ENCODE assay signal across 29 cellular contexts in the genomic region with DNA sequence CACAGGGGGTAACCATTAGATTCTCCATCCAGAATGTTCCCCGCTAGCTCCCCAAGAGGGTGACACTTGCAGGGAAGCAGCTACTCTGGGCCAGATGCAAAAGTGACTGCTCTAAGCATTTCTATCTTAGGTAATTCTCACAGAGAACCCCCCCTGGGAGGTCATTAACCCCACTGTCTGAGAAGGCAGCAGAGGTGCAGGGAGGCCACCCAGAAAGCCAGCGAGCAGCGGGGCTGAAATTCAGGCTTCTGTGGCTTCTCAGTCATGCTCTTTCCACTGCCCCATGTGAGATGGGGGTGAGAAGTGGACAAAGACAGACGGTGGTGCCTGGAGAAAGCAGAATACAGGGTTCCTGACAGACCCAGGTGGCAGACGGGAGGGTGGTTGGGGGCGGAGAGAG.
DNase-seq lines count a peak whose midpoint lies in the region; ATAC-seq, FAIRE-seq and TF ChIP-seq lines count a peak whose summit lies in the region.
"Had no signal": no experiment of that assay in that cellular context is flagged by ENCODE, and none has a peak within 500 bp of the region (broad histone marks: within the 10 kb centered on the region; RNA-seq: fewer than 3 reads in every experiment).

No MANE protein-coding gene starts in this region.

- no peak overlapping the region for H3K4me3 Mint-ChIP-seq in astrocyte (ENCODE audit: unreplicated experiment)
- H3K4me3 Mint-ChIP-seq: CD14-positive monocyte; CD4-positive, alpha-beta memory T cell; CD4-positive, CD25-positive, alpha-beta regulatory T cell; CD8-positive, alpha-beta memory T cell had no signal

- H3K27me3 ChIP-seq in Karpas-422 (ENCODE audit: low read length) (0 out of 2 replicates have a peak, but pooled peaks cover 2% of the 10 kb centered on the region), astrocyte (ENCODE audit: insufficient read depth, low read length) (peaks cover 4% of the 10 kb centered on the region), breast epithelium (peaks cover 0 to 3% of the 10 kb centered on the region in 2 donors)
- H3K27me3 ChIP-seq: BE2C, BLaER1 had no signal

- H3K4me3 ChIP-seq in Karpas-422 (ENCODE audit: low read length) (no peak overlapping the region), astrocyte (ENCODE audit: insufficient read depth, low read depth, low read length) (no peak overlapping the region), breast epithelium (no peak overlapping the region)
- H3K4me3 ChIP-seq: BLaER1, GM12878 had no signal

- H3K27ac ChIP-seq in Karpas-422 (ENCODE audit: low read length) (no peak overlapping the region), astrocyte (ENCODE audit: low read depth, low read length) (no peak overlapping the region), breast epithelium (no peak overlapping the region)
- H3K27ac ChIP-seq: BLaER1 had no signal

- no peak for TF ChIP-seq CTCF in astrocyte (IDR thresholded peaks at IDR 0.05; ENCODE audit: insufficient read depth, low read depth, low read length)
- no peak for TF ChIP-seq CTCF in breast epithelium (IDR thresholded peaks at IDR 0.05)

- peak overlapping the region; percentile 7 for H3K27ac Mint-ChIP-seq in astrocyte (ENCODE audit: unreplicated experiment)
- H3K27ac Mint-ChIP-seq: CD14-positive monocyte; CD4-positive, alpha-beta memory T cell; CD4-positive, CD25-positive, alpha-beta regulatory T cell; CD8-positive, alpha-beta memory T cell had no signal

- peaks cover 52% of the 10 kb centered on the region for H3K27me3 Mint-ChIP-seq in astrocyte (ENCODE audit: low read depth, unreplicated experiment)

- TF ChIP-seq POLR2A in breast epithelium (IDR thresholded peaks at IDR 0.05): no peak

- no peaks in the 10 kb centered on the region for H3K79me2 ChIP-seq in Karpas-422 (ENCODE audit: low read length)
- no peaks in the 10 kb centered on the region for H3K79me2 ChIP-seq in astrocyte (ENCODE audit: insufficient read depth, low read length)

- no peaks in the 10 kb centered on the region for H3K36me3 Mint-ChIP-seq in astrocyte (ENCODE audit: low read depth, unreplicated experiment)
- H3K36me3 Mint-ChIP-seq: CD14-positive monocyte; CD4-positive, alpha-beta memory T cell; CD4-positive, CD25-positive, alpha-beta regulatory T cell; CD8-positive, alpha-beta memory T cell had no signal

- H3K36me3 ChIP-seq in Karpas-422 (ENCODE audit: insufficient read depth, low read length) (no peaks in the 10 kb centered on the region), astrocyte (ENCODE audit: insufficient read depth, low read length) (no peaks in the 10 kb centered on the region), breast epithelium (no peaks in the 10 kb centered on the region)
- H3K36me3 ChIP-seq: BE2C, BLaER1 had no signal

- no peak overlapping the region for H3K9ac ChIP-seq in Karpas-422 (ENCODE audit: low read length)
- H3K9ac ChIP-seq in astrocyte (ENCODE audit: low read length): no peak overlapping the region
- H3K9ac ChIP-seq: BLaER1 had no signal

- no peak for ATAC-seq in HG02870 (IDR thresholded peaks at IDR 0.05; ENCODE audit: unreplicated experiment)
- no peak for ATAC-seq in Right ventricle myocardium superior (ENCODE audit: poor library complexity)
- ATAC-seq: GM12878 had no signal

- no peak overlapping the region for H2AFZ ChIP-seq in Karpas-422 (ENCODE audit: low read length)
- no peak overlapping the region for H2AFZ ChIP-seq in astrocyte (ENCODE audit: low read depth, low read length)

- H3K9me2 ChIP-seq in Karpas-422 (replicated peaks; ENCODE audit: insufficient read depth, low read length): no peaks in the 10 kb centered on the region

- H3K4me2 ChIP-seq in Karpas-422 (ENCODE audit: low read depth, low read length, poor library complexity, severe bottlenecking) (no peak overlapping the region), astrocyte (ENCODE audit: low read length) (no peak overlapping the region)
- H3K4me2 ChIP-seq: BLaER1 had no signal

- DNase-seq in Ammon's horn (ENCODE audit: low spot score): peak; percentile 39
- peak; percentile 70 for DNase-seq in Karpas-422
- DNase-seq in astrocyte (ENCODE audit: low read depth): no peak
- no peak for DNase-seq in NCI-H1930 (lab: John Stamatoyannopoulos, UW)
- no peak for DNase-seq in breast epithelium (ENCODE audit: low spot score in 2 of 2)
- no peak for DNase-seq in Right ventricle myocardium superior
- DNase-seq: 8988T; ACHN; AML-193; BE2C; C1 segment of cervical spinal cord; CD4-positive, alpha-beta memory T cell; CD4-positive, CD25-positive, alpha-beta regulatory T cell; CD8-positive, alpha-beta memory T cell; COR-L47; DMS 273 treated with DMSO at 0.1 percent for 48 hours; DMS153; DMS53; DMS79; DND-41; EL; GDM1 had no signal

- H3K4me1 ChIP-seq in Karpas-422 (ENCODE audit: low read length): peaks cover 10% of the 10 kb centered on the region
- H3K4me1 ChIP-seq in astrocyte (ENCODE audit: insufficient read depth, low read length): no peaks in the 10 kb centered on the region
- no peaks in the 10 kb centered on the region for H3K4me1 ChIP-seq in breast epithelium
- H3K4me1 ChIP-seq: BE2C, BLaER1 had no signal

- H3K9me3 ChIP-seq in Karpas-422 (ENCODE audit: low read length): no peaks in the 10 kb centered on the region
- H3K9me3 ChIP-seq in astrocyte (ENCODE audit: insufficient read depth, low read depth, low read length): no peaks in the 10 kb centered on the region
- no peaks in the 10 kb centered on the region for H3K9me3 ChIP-seq in breast epithelium
- H3K9me3 ChIP-seq: BE2C, BLaER1 had no signal

- peaks cover 2% of the 10 kb centered on the region for H3K9me3 Mint-ChIP-seq in astrocyte (ENCODE audit: unreplicated experiment)
- H3K9me3 Mint-ChIP-seq: CD4-positive, alpha-beta memory T cell; CD8-positive, alpha-beta memory T cell had no signal

- H4K20me1 ChIP-seq in Karpas-422 (ENCODE audit: insufficient read depth, low read depth, low read length) (no peaks in the 10 kb centered on the region), astrocyte (ENCODE audit: insufficient read depth, low read length) (no peaks in the 10 kb centered on the region)
- H4K20me1 ChIP-seq: BLaER1 had no signal

- intact Hi-C loops in breast epithelium (cut with DNase I; ENCODE audit: low total_unique reads): no loop called here
- intact Hi-C loops in Right ventricle myocardium superior (cut with DNase I): no loop called here

- H3K4me1 Mint-ChIP-seq in astrocyte (ENCODE audit: low read depth, unreplicated experiment): peaks cover 2% of the 10 kb centered on the region
- H3K4me1 Mint-ChIP-seq: CD14-positive monocyte; CD4-positive, alpha-beta memory T cell; CD4-positive, CD25-positive, alpha-beta regulatory T cell; CD8-positive, alpha-beta memory T cell had no signal

- no peak for FAIRE-seq in astrocyte (lab: Jason Lieb, UNC)
- FAIRE-seq: A204.1, GM12878, GM12892, GM18507 had no signal

Comparison
In these comparisons a context has a peak if more than half of its experiments do, and no peak if none do; other contexts are left out.
1. DNase-seq: peak in Ammon's horn (single experiment) and Karpas-422 (single experiment); none in astrocyte (single experiment), NCI-H1930 (0 of 2), breast epithelium (0 of 2) and Right ventricle myocardium superior (single experiment).